ENCODE assay signal across 23 cellular contexts in the genomic region with DNA sequence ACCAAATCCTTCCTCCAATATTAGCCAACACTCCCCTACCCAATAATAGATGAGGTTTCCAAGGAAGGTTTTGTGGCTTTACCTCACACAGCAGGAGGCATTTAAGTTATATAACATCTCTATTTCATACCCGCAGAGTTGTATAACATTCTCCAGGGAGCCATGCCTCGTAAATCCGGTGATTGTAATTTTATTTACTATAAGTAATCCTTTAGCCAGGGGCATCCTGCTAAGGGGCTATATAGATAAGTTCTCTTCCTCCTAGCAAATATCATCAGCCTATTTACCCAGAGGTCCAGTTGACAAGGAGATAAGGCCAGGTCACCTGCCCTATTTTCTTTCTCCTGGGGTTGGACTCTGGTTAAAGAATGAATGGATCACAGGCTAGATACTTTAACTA.
"Had no signal": no experiment of that assay in that cellular context is flagged by ENCODE, and none has a peak within 500 bp of the region (broad histone marks: within the 10 kb centered on the region; RNA-seq: fewer than 3 reads in every experiment).

No MANE protein-coding gene starts in this region.

- H3K9me3 ChIP-seq: adrenal gland, colonic mucosa had no signal

- H3K27me3 ChIP-seq: adrenal gland, colonic mucosa had no signal

- H3K4me3 ChIP-seq: adrenal gland, colonic mucosa had no signal

- H3K4me1 ChIP-seq: adrenal gland, colonic mucosa had no signal

- DNase-seq: activated CD4-positive, alpha-beta T cell treated with anti-CD3 and anti-CD28 coated beads for 48 hours; activated CD4-positive, alpha-beta T cell treated with anti-CD3 and anti-CD28 coated beads, Interleukin-2, amount 50 U/mL, for 4 hours; activated CD8-positive, alpha-beta memory T cell treated with anti-CD3 and anti-CD28 coated beads, Interleukin-2, amount 50 U/mL, for 48 hours; activated CD8-positive, alpha-beta T cell treated with anti-CD3 and anti-CD28 coated beads, Interleukin-2, amount 10 ng/mL, durations not matched to agents 7 days and 5 days; activated naive CD4-positive, alpha-beta T cell treated with anti-CD3 and anti-CD28 coated beads, Interleukin-2, amount 50 U/mL, for 16 hours; activated naive CD8-positive, alpha-beta T cell treated with anti-CD3 and anti-CD28 coated beads, Interleukin-2, amount 10 ng/mL, durations not matched to agents 7 days and 5 days; activated T-cell treated with anti-CD3 and anti-CD28 coated beads, Interleukin-2, amount 50 U/mL, for 1 hour; adrenal gland; anterior cingulate cortex; caudate nucleus; colonic mucosa; NCI-H1694; NCI-H2029; NCI-H2107; NCI-H2171 treated with DMSO at 0.1 percent for 48 hours; NCI-H226; NCI-H526; PC-3; SHP77 treated with DMSO at 0.1 percent for 48 hours; T-cell; T-helper 2 cell; T1000 had no signal

- H3K36me3 ChIP-seq: adrenal gland, colonic mucosa had no signal

- ATAC-seq: activated CD4-positive, CD25-positive, alpha-beta regulatory T cell treated with anti-CD3 and anti-CD28 coated beads, Interleukin-2, amount 50 U/mL, for 24 hours; activated CD8-positive, alpha-beta T cell treated with anti-CD3 and anti-CD28 coated beads, Interleukin-2, amount 10 ng/mL, durations not matched to agents 7 days and 5 days; PC-3; T-cell had no signal

- H3K27ac ChIP-seq: adrenal gland, colonic mucosa had no signal
